Comparison of ENCODE assay signal across 21 cellular contexts in genomic region chr14:105882626-105883025, GRCh38.
DNase-seq lines count a peak whose midpoint lies in the region; ATAC-seq and TF ChIP-seq lines count a peak whose summit lies in the region.
"Had no signal": no experiment of that assay in that cellular context is flagged by ENCODE, and none has a peak within 500 bp of the region (broad histone marks: within the 10 kb centered on the region; RNA-seq: fewer than 3 reads in every experiment).

No MANE protein-coding gene starts in this region.

- no peak for ATAC-seq in natural killer cell treated with Interleukin-12 subunit alpha and Interleukin-12 subunit beta and Interleukin-15 and Interleukin-18, amount 100 ng/mL, for 72 hours
- no peak for ATAC-seq in upper lobe of right lung
- ATAC-seq in gastroesophageal sphincter, result no peak
- ATAC-seq: body of pancreas, GM12878, Panc1 had no signal

- H3K4me1 Mint-ChIP-seq in natural killer cell treated with Interleukin-12 subunit alpha and Interleukin-12 subunit beta and Interleukin-15 and Interleukin-18, amount 100 ng/mL, for 72 hours (ENCODE audit: low read depth in 2 of 2), result no peaks in the 10 kb centered on the region

- H3K9me3 Mint-ChIP-seq in natural killer cell treated with Interleukin-12 subunit alpha and Interleukin-12 subunit beta and Interleukin-15 and Interleukin-18, amount 100 ng/mL, for 72 hours, result no peaks in the 10 kb centered on the region
- H3K9me3 Mint-ChIP-seq: activated CD4-positive, alpha-beta T cell treated with anti-CD3 and anti-CD28 coated beads, Interleukin-2, amount 10 ng/mL, durations not matched to agents 24 days and 14 days; activated naive CD8-positive, alpha-beta T cell treated with anti-CD3 and anti-CD28 coated beads, Interleukin-2, amount 10 ng/mL, durations not matched to agents 7 days and 5 days had no signal

- peaks cover 1 to 5% of the 10 kb centered on the region in 2 donors for H3K27me3 Mint-ChIP-seq in natural killer cell treated with Interleukin-12 subunit alpha and Interleukin-12 subunit beta and Interleukin-15 and Interleukin-18, amount 100 ng/mL, for 72 hours

- no CpG with 5 or more reads among the region's 5 CpGs for WGBS in gastroesophageal sphincter (ENCODE audit: low coverage in 1 of 2), 2 donors

- H3K4me3 ChIP-seq in upper lobe of right lung (no peak overlapping the region), gastroesophageal sphincter (no peak overlapping the region), BE2C (ENCODE audit: low read depth, low read length) (no peak overlapping the region)
- H3K4me3 ChIP-seq: body of pancreas, GM12878 had no signal

- H3K4me3 Mint-ChIP-seq in natural killer cell treated with Interleukin-12 subunit alpha and Interleukin-12 subunit beta and Interleukin-15 and Interleukin-18, amount 100 ng/mL, for 72 hours, result no peak overlapping the region
- H3K4me3 Mint-ChIP-seq: activated CD4-positive, alpha-beta T cell treated with anti-CD3 and anti-CD28 coated beads, Interleukin-2, amount 10 ng/mL, durations not matched to agents 24 days and 14 days; activated naive CD8-positive, alpha-beta T cell treated with anti-CD3 and anti-CD28 coated beads, Interleukin-2, amount 10 ng/mL, durations not matched to agents 7 days and 5 days had no signal

- TF ChIP-seq CTCF in upper lobe of right lung (IDR thresholded peaks at IDR 0.05) (no peak), gastroesophageal sphincter (IDR thresholded peaks at IDR 0.05) (no peak), BE2C (IDR thresholded peaks at IDR 0.05; ENCODE audit: low read depth, low read length) (no peak)

- no peaks in the 10 kb centered on the region for H3K9me3 ChIP-seq in upper lobe of right lung
- H3K9me3 ChIP-seq in gastroesophageal sphincter, result no peaks in the 10 kb centered on the region
- H3K9me3 ChIP-seq in BE2C, result no peaks in the 10 kb centered on the region
- H3K9me3 ChIP-seq: body of pancreas, SK-N-SH had no signal

- no peak for TF ChIP-seq EP300 in gastroesophageal sphincter (IDR thresholded peaks at IDR 0.05)

- intact Hi-C loops in upper lobe of right lung (cut with DNase I), result no loop called here

- DNase-seq in activated gamma-delta T cell treated with Interleukin-2 at 50 U/mL for 16 hours (peak; percentile 1), activated gamma-delta T cell (lab: John Stamatoyannopoulos, UW) (no peak), ecto neural progenitor cell (ENCODE audit: low spot score) (peak; percentile 23), upper lobe of right lung (peak; percentile 46), BE2C (no peak)
- DNase-seq in natural killer cell treated with Interleukin-12 subunit alpha and Interleukin-12 subunit beta and Interleukin-15 and Interleukin-18, amount 100 ng/mL, for 72 hours (ENCODE audit: low spot score), result peak; percentile 38
- DNase-seq in stimulated activated CD4-positive, alpha-beta T cell treated with anti-CD3 and anti-CD28 coated beads, Interleukin-4, amount 100 ng/mL, for 1 hour, result no peak
- DNase-seq: activated CD4-positive, alpha-beta T cell treated with anti-CD3 and anti-CD28 coated beads, Interleukin-2, amount 10 ng/mL, durations not matched to agents 24 days and 14 days; activated naive CD8-positive, alpha-beta T cell treated with anti-CD3 and anti-CD28 coated beads, Interleukin-2, amount 10 ng/mL, durations not matched to agents 7 days and 5 days; C1 segment of cervical spinal cord; cortex of kidney; midbrain; NCI-H1048; NCI-H2029 treated with DMSO at 0.1 percent for 48 hours; NCI-H446; SK-N-SH; stimulated activated naive CD4-positive, alpha-beta T cell had no signal

- H3K27me3 ChIP-seq in upper lobe of right lung (peaks cover 6% of the 10 kb centered on the region), gastroesophageal sphincter (peaks cover 36% of the 10 kb centered on the region), BE2C (no peaks in the 10 kb centered on the region)
- H3K27me3 ChIP-seq: body of pancreas had no signal

- H3K36me3 Mint-ChIP-seq in natural killer cell treated with Interleukin-12 subunit alpha and Interleukin-12 subunit beta and Interleukin-15 and Interleukin-18, amount 100 ng/mL, for 72 hours, result no peaks in the 10 kb centered on the region
- H3K36me3 Mint-ChIP-seq: activated naive CD8-positive, alpha-beta T cell treated with anti-CD3 and anti-CD28 coated beads, Interleukin-2, amount 10 ng/mL, durations not matched to agents 7 days and 5 days had no signal

- H3K36me3 ChIP-seq in upper lobe of right lung (no peaks in the 10 kb centered on the region), gastroesophageal sphincter (no peaks in the 10 kb centered on the region), BE2C (no peaks in the 10 kb centered on the region)

- H3K27ac ChIP-seq in upper lobe of right lung, result no peak overlapping the region
- no peak overlapping the region for H3K27ac ChIP-seq in gastroesophageal sphincter
- H3K27ac ChIP-seq: body of pancreas had no signal

- H3K4me1 ChIP-seq in upper lobe of right lung (no peaks in the 10 kb centered on the region), gastroesophageal sphincter (no peaks in the 10 kb centered on the region), BE2C (peaks cover 13% of the 10 kb centered on the region)
- H3K4me1 ChIP-seq: body of pancreas had no signal

- TF ChIP-seq POLR2A in gastroesophageal sphincter (IDR thresholded peaks at IDR 0.05), result no peak

- H3K27ac Mint-ChIP-seq in natural killer cell treated with Interleukin-12 subunit alpha and Interleukin-12 subunit beta and Interleukin-15 and Interleukin-18, amount 100 ng/mL, for 72 hours, result no peak overlapping the region
- H3K27ac Mint-ChIP-seq: activated CD4-positive, alpha-beta T cell treated with anti-CD3 and anti-CD28 coated beads, Interleukin-2, amount 10 ng/mL, durations not matched to agents 24 days and 14 days; activated naive CD8-positive, alpha-beta T cell treated with anti-CD3 and anti-CD28 coated beads, Interleukin-2, amount 10 ng/mL, durations not matched to agents 7 days and 5 days had no signal

Comparison
In these comparisons a context has a peak if more than half of its experiments do, and no peak if none do; other contexts are left out.
1. DNase-seq: peak in activated gamma-delta T cell treated with Interleukin-2 at 50 U/mL for 16 hours (single experiment), ecto neural progenitor cell (single experiment), natural killer cell treated with Interleukin-12 subunit alpha and Interleukin-12 subunit beta and Interleukin-15 and Interleukin-18, amount 100 ng/mL, for 72 hours (single experiment) and upper lobe of right lung (single experiment); none in activated gamma-delta T cell (single experiment), stimulated activated CD4-positive, alpha-beta T cell treated with anti-CD3 and anti-CD28 coated beads, Interleukin-4, amount 100 ng/mL, for 1 hour (single experiment) and BE2C (single experiment).